In the genomic region with DNA sequence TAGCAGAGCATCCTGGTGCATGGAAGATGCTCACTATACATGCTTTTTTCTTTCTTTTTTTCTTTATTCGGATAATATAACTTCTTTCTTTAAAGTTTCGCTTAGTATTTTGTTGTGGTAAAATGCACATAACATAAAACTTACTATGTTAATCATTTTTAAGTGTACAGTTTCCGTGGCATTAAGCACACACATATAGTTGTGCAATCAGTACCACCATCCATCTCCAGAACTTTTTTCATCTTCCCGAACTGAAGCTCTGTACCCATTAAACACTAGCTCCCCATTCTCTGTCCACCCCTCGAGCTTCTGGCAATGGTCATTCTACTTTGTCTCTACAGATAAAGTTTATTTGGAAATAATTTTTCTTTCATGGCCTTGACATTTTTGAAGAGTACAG, we compare ENCODE assay signal across 1 cellular context.
TF ChIP-seq lines count a peak whose summit lies in the region.

No MANE protein-coding gene starts in this region.

TF ChIP-seq in GM23338, 12 proteins besides CTCF, POLR2A, EP300 and RAD21:
- TF ChIP-seq EZH2phosphoT487 (IDR thresholded peaks at IDR 0.05; ENCODE audit: unreplicated experiment), result no peak
- TF ChIP-seq JUNB (IDR thresholded peaks at IDR 0.05; ENCODE audit: unreplicated experiment), result no peak
- TF ChIP-seq ZNF331 (CRISPR knock-in tag; IDR thresholded peaks at IDR 0.05; ENCODE audit: low read depth), result no peak
- TF ChIP-seq STAT1 (IDR thresholded peaks at IDR 0.05; ENCODE audit: unreplicated experiment), result no peak
- TF ChIP-seq NANOG (IDR thresholded peaks at IDR 0.05; ENCODE audit: borderline replicate concordance), result no peak
- TF ChIP-seq, protein P1, sequence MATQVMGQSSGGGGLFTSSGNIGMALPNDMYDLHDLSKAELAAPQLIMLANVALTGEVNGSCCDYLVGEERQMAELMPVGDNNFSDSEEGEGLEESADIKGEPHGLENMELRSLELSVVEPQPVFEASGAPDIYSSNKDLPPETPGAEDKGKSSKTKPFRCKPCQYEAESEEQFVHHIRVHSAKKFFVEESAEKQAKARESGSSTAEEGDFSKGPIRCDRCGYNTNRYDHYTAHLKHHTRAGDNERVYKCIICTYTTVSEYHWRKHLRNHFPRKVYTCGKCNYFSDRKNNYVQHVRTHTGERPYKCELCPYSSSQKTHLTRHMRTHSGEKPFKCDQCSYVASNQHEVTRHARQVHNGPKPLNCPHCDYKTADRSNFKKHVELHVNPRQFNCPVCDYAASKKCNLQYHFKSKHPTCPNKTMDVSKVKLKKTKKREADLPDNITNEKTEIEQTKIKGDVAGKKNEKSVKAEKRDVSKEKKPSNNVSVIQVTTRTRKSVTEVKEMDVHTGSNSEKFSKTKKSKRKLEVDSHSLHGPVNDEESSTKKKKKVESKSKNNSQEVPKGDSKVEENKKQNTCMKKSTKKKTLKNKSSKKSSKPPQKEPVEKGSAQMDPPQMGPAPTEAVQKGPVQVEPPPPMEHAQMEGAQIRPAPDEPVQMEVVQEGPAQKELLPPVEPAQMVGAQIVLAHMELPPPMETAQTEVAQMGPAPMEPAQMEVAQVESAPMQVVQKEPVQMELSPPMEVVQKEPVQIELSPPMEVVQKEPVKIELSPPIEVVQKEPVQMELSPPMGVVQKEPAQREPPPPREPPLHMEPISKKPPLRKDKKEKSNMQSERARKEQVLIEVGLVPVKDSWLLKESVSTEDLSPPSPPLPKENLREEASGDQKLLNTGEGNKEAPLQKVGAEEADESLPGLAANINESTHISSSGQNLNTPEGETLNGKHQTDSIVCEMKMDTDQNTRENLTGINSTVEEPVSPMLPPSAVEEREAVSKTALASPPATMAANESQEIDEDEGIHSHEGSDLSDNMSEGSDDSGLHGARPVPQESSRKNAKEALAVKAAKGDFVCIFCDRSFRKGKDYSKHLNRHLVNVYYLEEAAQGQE (IDR thresholded peaks at IDR 0.05; ENCODE audit: unreplicated experiment), result no peak
- TF ChIP-seq POLR2AphosphoS5 (IDR thresholded peaks at IDR 0.05; ENCODE audit: low read depth), result no peak
- no peak for TF ChIP-seq CREB1 (CRISPR knock-in tag; IDR thresholded peaks at IDR 0.05; ENCODE audit: low read depth)
- TF ChIP-seq, protein P2, sequence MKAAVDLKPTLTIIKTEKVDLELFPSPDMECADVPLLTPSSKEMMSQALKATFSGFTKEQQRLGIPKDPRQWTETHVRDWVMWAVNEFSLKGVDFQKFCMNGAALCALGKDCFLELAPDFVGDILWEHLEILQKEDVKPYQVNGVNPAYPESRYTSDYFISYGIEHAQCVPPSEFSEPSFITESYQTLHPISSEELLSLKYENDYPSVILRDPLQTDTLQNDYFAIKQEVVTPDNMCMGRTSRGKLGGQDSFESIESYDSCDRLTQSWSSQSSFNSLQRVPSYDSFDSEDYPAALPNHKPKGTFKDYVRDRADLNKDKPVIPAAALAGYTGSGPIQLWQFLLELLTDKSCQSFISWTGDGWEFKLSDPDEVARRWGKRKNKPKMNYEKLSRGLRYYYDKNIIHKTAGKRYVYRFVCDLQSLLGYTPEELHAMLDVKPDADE (IDR thresholded peaks at IDR 0.05), result no peak
- TF ChIP-seq ZNF114 (CRISPR knock-in tag; IDR thresholded peaks at IDR 0.05), result no peak
- TF ChIP-seq, protein P3, sequence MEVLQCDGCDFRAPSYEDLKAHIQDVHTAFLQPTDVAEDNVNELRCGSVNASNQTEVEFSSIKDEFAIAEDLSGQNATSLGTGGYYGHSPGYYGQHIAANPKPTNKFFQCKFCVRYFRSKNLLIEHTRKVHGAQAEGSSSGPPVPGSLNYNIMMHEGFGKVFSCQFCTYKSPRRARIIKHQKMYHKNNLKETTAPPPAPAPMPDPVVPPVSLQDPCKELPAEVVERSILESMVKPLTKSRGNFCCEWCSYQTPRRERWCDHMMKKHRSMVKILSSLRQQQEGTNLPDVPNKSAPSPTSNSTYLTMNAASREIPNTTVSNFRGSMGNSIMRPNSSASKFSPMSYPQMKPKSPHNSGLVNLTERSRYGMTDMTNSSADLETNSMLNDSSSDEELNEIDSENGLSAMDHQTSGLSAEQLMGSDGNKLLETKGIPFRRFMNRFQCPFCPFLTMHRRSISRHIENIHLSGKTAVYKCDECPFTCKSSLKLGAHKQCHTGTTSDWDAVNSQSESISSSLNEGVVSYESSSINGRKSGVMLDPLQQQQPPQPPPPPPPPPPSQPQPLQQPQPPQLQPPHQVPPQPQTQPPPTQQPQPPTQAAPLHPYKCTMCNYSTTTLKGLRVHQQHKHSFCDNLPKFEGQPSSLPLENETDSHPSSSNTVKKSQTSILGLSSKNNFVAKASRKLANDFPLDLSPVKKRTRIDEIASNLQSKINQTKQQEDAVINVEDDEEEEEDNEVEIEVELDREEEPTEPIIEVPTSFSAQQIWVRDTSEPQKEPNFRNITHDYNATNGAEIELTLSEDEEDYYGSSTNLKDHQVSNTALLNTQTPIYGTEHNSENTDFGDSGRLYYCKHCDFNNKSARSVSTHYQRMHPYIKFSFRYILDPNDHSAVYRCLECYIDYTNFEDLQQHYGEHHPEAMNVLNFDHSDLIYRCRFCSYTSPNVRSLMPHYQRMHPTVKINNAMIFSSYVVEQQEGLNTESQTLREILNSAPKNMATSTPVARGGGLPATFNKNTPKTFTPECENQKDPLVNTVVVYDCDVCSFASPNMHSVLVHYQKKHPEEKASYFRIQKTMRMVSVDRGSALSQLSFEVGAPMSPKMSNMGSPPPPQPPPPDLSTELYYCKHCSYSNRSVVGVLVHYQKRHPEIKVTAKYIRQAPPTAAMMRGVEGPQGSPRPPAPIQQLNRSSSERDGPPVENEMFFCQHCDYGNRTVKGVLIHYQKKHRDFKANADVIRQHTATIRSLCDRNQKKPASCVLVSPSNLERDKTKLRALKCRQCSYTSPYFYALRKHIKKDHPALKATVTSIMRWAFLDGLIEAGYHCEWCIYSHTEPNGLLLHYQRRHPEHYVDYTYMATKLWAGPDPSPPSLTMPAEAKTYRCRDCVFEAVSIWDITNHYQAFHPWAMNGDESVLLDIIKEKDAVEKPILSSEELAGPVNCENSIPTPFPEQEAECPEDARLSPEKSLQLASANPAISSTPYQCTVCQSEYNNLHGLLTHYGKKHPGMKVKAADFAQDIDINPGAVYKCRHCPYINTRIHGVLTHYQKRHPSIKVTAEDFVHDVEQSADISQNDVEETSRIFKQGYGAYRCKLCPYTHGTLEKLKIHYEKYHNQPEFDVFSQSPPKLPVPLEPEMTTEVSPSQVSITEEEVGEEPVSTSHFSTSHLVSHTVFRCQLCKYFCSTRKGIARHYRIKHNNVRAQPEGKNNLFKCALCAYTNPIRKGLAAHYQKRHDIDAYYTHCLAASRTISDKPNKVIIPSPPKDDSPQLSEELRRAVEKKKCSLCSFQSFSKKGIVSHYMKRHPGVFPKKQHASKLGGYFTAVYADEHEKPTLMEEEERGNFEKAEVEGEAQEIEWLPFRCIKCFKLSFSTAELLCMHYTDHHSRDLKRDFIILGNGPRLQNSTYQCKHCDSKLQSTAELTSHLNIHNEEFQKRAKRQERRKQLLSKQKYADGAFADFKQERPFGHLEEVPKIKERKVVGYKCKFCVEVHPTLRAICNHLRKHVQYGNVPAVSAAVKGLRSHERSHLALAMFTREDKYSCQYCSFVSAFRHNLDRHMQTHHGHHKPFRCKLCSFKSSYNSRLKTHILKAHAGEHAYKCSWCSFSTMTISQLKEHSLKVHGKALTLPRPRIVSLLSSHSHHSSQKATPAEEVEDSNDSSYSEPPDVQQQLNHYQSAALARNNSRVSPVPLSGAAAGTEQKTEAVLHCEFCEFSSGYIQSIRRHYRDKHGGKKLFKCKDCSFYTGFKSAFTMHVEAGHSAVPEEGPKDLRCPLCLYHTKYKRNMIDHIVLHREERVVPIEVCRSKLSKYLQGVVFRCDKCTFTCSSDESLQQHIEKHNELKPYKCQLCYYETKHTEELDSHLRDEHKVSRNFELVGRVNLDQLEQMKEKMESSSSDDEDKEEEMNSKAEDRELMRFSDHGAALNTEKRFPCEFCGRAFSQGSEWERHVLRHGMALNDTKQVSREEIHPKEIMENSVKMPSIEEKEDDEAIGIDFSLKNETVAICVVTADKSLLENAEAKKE (CRISPR knock-in tag; IDR thresholded peaks at IDR 0.05), result no peak
- TF ChIP-seq EZH2 (IDR thresholded peaks at IDR 0.05; ENCODE audit: low read depth, unreplicated experiment), result no peak
